ENCODE assay signal across 24 cellular contexts in genomic region chr14:75016815-75017214, GRCh38. TPM values are rescaled to one million over a fixed set of nuclear protein-coding genes. Genes with fewer than 3 reads are reported as not detected.
"Had no signal": no experiment of that assay in that cellular context is flagged by ENCODE, and none has a peak within 500 bp of the region (broad histone marks: within the 10 kb centered on the region; RNA-seq: fewer than 3 reads in every experiment).

No MANE protein-coding gene starts in this region.

- H3K27ac ChIP-seq: foreskin keratinocyte, hepatocyte, left lung, sigmoid colon, SJCRH30, suprapubic skin, tibial nerve had no signal

- H3K4me1 Mint-ChIP-seq: WTC11 had no signal

- H3K27me3 ChIP-seq: foreskin keratinocyte, hepatocyte, left lung, sigmoid colon, SJCRH30, suprapubic skin, tibial nerve had no signal

- H3K27ac Mint-ChIP-seq: activated naive CD8-positive, alpha-beta T cell treated with anti-CD3 and anti-CD28 coated beads for 36 hours; nephron progenitor cell; WTC11 had no signal

- ATAC-seq: activated T-cell treated with anti-CD3 and anti-CD28 coated beads, Interleukin-2, amount 50 U/mL, for 4 hours; foreskin keratinocyte; left lung; WTC11 had no signal

- H3K9me3 Mint-ChIP-seq: activated naive CD8-positive, alpha-beta T cell treated with anti-CD3 and anti-CD28 coated beads for 36 hours; activated T-cell treated with anti-CD3 and anti-CD28 coated beads, Interleukin-2, amount 50 U/mL, for 4 hours; immature natural killer cell; nephron progenitor cell; WTC11 had no signal

- H3K36me3 ChIP-seq: SJCRH30 had no signal

- DNase-seq: activated CD4-positive, alpha-beta T cell treated with anti-CD3 and anti-CD28 coated beads, Interleukin-2, amount 50 U/mL, for 4 hours; activated CD8-positive, alpha-beta memory T cell treated with anti-CD3 and anti-CD28 coated beads, Interleukin-2, amount 50 U/mL, for 48 hours; activated naive CD4-positive, alpha-beta T cell treated with Interleukin-2 at 50 U/mL for 16 hours; activated naive CD8-positive, alpha-beta T cell treated with anti-CD3 and anti-CD28 coated beads for 36 hours; activated T-cell treated with anti-CD3 and anti-CD28 coated beads, Interleukin-2, amount 50 U/mL, for 4 hours; amniotic stem cell; effector CD4-positive, alpha-beta T cell; foreskin keratinocyte; immature natural killer cell; left lung; nephron progenitor cell; occipital lobe; retina; sigmoid colon; SJCRH30; stimulated activated CD4-positive, alpha-beta T cell treated with anti-CD3 and anti-CD28 coated beads, Interleukin-15, amount 100 ng/mL, for 24 hours; stimulated activated CD8-positive, alpha-beta memory T cell treated with anti-CD3 and anti-CD28 coated beads, Interleukin-4, amount 100 ng/mL, for 48 hours; stimulated activated naive CD4-positive, alpha-beta T cell treated with Interleukin-2 at 50 U/mL for 16 hours; T-helper 9 cell had no signal

- H3K9me3 ChIP-seq: left lung, sigmoid colon, SJCRH30, suprapubic skin, tibial nerve had no signal

- H3K27me3 Mint-ChIP-seq: activated naive CD8-positive, alpha-beta T cell treated with anti-CD3 and anti-CD28 coated beads for 36 hours had no signal

- H3K4me3 ChIP-seq: hepatocyte, left lung, sigmoid colon, SJCRH30, smooth muscle cell, suprapubic skin, tibial nerve had no signal

- H3K4me3 Mint-ChIP-seq: activated naive CD8-positive, alpha-beta T cell treated with anti-CD3 and anti-CD28 coated beads for 36 hours; activated T-cell treated with anti-CD3 and anti-CD28 coated beads, Interleukin-2, amount 50 U/mL, for 4 hours; immature natural killer cell; nephron progenitor cell; WTC11 had no signal

- H3K4me1 ChIP-seq: foreskin keratinocyte, left lung, SJCRH30 had no signal

RNA-seq across cellular contexts. Expression of gene ZC2HC1C, which starts 52.6 kb away (rescaled TPM):
- total RNA-seq: SJCRH30 had no signal
